8 cellular contexts compared by ENCODE assay signal in the genomic region with DNA sequence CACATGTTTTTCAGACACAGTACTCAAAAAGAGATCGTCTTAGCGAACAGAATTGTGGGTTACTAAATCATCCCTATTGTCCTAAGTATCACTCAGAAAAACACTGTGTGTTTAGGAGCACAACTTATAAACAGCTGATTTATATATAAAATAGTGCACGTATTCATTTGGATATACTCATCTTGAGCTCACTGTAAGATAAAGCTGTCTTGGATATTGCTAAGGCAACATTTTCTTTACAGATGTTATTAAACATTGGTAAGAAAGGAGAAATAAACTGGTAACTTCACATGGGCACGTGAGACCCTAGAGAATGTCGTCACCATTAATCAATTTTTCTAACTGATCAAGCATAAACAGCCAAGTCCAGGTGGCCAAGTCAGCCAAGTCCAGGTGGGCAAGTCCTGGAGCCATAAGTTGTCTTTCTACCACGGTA. TPM values are rescaled to one million over a fixed set of nuclear protein-coding genes. Genes with fewer than 3 reads are reported as not detected.
DNase-seq lines count a peak whose midpoint lies in the region; ATAC-seq and TF ChIP-seq lines count a peak whose summit lies in the region.

No MANE protein-coding gene starts in this region.

- H3K36me3 ChIP-seq in BJ (ENCODE audit: control insufficient read depth, insufficient read depth, low read length) (no peaks in the 10 kb centered on the region), tibial nerve (no peaks in the 10 kb centered on the region)

- H3K4me3 Mint-ChIP-seq in activated T-helper 17 cell treated with anti-CD3 and anti-CD28 coated beads, Interleukin-2, amount 50 U/mL, for 72 hours, result peak overlapping the region; percentile 65

- CTCF ChIA-PET in BJ (lab: Yijun Ruan, JAX) (interaction anchor here (0.6 to 1.6 kb wide), 4 partner anchors 96 to 498 kb away, joined by 3 to 4 read pairs (median 3); no protein-coding TSS in a partner anchor), HEK293T (lab: Yijun Ruan, JAX) (interaction anchor here (0.6 kb wide), 1 partner anchor 1089 kb away, joined by 3 read pairs; no protein-coding TSS in a partner anchor)

- no peak overlapping the region for H3K27ac Mint-ChIP-seq in activated T-helper 17 cell treated with anti-CD3 and anti-CD28 coated beads, Interleukin-2, amount 50 U/mL, for 72 hours
- no peak overlapping the region for H3K27ac Mint-ChIP-seq in activated naive CD4-positive, alpha-beta T cell treated with anti-CD3 and anti-CD28 coated beads, Interleukin-2, amount 50 U/mL, for 72 hours

- TF ChIP-seq EP300 in tibial nerve (IDR thresholded peaks at IDR 0.05), result no peak

- POLR2A ChIA-PET in BJ (lab: Charles Lee) (no interaction called here), HEK293T (lab: Yijun Ruan, JAX) (interaction anchor here (1.4 kb wide), 3 partner anchors 10 to 124 kb away, joined by 3 to 4 read pairs (median 3); no protein-coding TSS in a partner anchor)

- no peaks in the 10 kb centered on the region for H3K36me3 Mint-ChIP-seq in activated T-helper 17 cell treated with anti-CD3 and anti-CD28 coated beads, Interleukin-2, amount 50 U/mL, for 72 hours (ENCODE audit: low read depth)
- H3K36me3 Mint-ChIP-seq in activated naive CD4-positive, alpha-beta T cell treated with anti-CD3 and anti-CD28 coated beads, Interleukin-2, amount 50 U/mL, for 72 hours, result peaks cover 0 to 4% of the 10 kb centered on the region in 2 donors

- no peaks in the 10 kb centered on the region for H3K4me1 Mint-ChIP-seq in activated T-helper 17 cell treated with anti-CD3 and anti-CD28 coated beads, Interleukin-2, amount 50 U/mL, for 72 hours

- TF ChIP-seq CTCF in BJ (IDR thresholded peaks at IDR 0.05; ENCODE audit: insufficient read depth, low read depth, low read length), result no peak
- no peak for TF ChIP-seq CTCF in tibial nerve (IDR thresholded peaks at IDR 0.05)

- no peaks in the 10 kb centered on the region for H3K9me3 Mint-ChIP-seq in activated T-helper 17 cell treated with anti-CD3 and anti-CD28 coated beads, Interleukin-2, amount 50 U/mL, for 72 hours
- no peaks in the 10 kb centered on the region for H3K9me3 Mint-ChIP-seq in activated naive CD4-positive, alpha-beta T cell treated with anti-CD3 and anti-CD28 coated beads, Interleukin-2, amount 50 U/mL, for 72 hours

- DNase-seq in BJ (ENCODE audit: low read depth), result no peak
- DNase-seq in HEK293T (ENCODE audit: extremely low spot score), result no peak
- DNase-seq in kidney glomerular epithelial cell (lab: John Stamatoyannopoulos, UW), result peak; percentile 68
- no peak for DNase-seq in tibial nerve (ENCODE audit: low spot score in 2 of 2)
- no peak for DNase-seq in MV-4-11 (lab: John Stamatoyannopoulos, UW)
- DNase-seq in activated naive CD4-positive, alpha-beta T cell treated with anti-CD3 and anti-CD28 coated beads, Interleukin-2, amount 50 U/mL, for 72 hours (ENCODE audit: low spot score in 2 of 2), result no peak

- H3K4me3 ChIP-seq in BJ (ENCODE audit: low read depth, low read length) (peak overlapping the region; percentile 98), tibial nerve (peak overlapping the region; percentile 55 to 97 (median 88))

- H3K27ac ChIP-seq in tibial nerve, result peak overlapping the region; percentile 69 to 89 (median 78)

- peaks cover 0 to 29% (median 1%) of the 10 kb centered on the region in 4 donors for H3K4me1 ChIP-seq in tibial nerve

- ATAC-seq in activated T-helper 17 cell treated with anti-CD3 and anti-CD28 coated beads, Interleukin-2, amount 50 U/mL, for 72 hours (replicated peaks), result no peak
- no peak for ATAC-seq in HG03571 (IDR thresholded peaks at IDR 0.05; ENCODE audit: unreplicated experiment)
- ATAC-seq in activated naive CD4-positive, alpha-beta T cell treated with anti-CD3 and anti-CD28 coated beads, Interleukin-2, amount 50 U/mL, for 72 hours, result no peak

- H3K27me3 ChIP-seq in BJ (ENCODE audit: control insufficient read depth, insufficient read depth, low read length) (no peaks in the 10 kb centered on the region), tibial nerve (no peaks in the 10 kb centered on the region)

- H3K9me3 ChIP-seq in tibial nerve, result no peaks in the 10 kb centered on the region

- peaks cover 56% of the 10 kb centered on the region for H3K27me3 Mint-ChIP-seq in activated T-helper 17 cell treated with anti-CD3 and anti-CD28 coated beads, Interleukin-2, amount 50 U/mL, for 72 hours

- WGBS in tibial nerve, 2 donors, result 14 to 18% methylated on average over 6 of the region's 6 CpGs

- no peak for TF ChIP-seq POLR2A in tibial nerve (IDR thresholded peaks at IDR 0.05)

TF ChIP-seq in HEK293T, 16 proteins besides CTCF, POLR2A, EP300 and RAD21:
- TF ChIP-seq L3MBTL2 (conservative IDR thresholded peaks at IDR 0.05), result 0 out of 2 replicates have a peak, but pooled peaks have one; percentile 59
- no peak for TF ChIP-seq TARDBP (IDR thresholded peaks at IDR 0.05)

RNA-seq across cellular contexts. Expression of a gene that starts 1.7 kb away (rescaled TPM):
- 10.5 and 13.1 TPM in 2 replicates for polyA plus RNA-seq in BJ (2011; rRNA removed)
- 6.4 and 12.4 TPM in 2 replicates for polyA minus RNA-seq in BJ (2011; rRNA and poly(A)+ RNA removed)
- total RNA-seq in activated T-helper 17 cell treated with anti-CD3 and anti-CD28 coated beads, Interleukin-2, amount 50 U/mL, for 72 hours, result 1 to 10 TPM; 1.2 to 5.6 TPM
- total RNA-seq in tibial nerve, result 100 to 1,000 TPM in 1 of 4 donors, 10 to 100 TPM in 3; 54.8 to 159 (median 65.8) TPM
- 10 to 100 TPM in 1 of 2 donors, 1 to 10 TPM in 1; 8.4 to 12.0 TPM for total RNA-seq in activated naive CD4-positive, alpha-beta T cell treated with anti-CD3 and anti-CD28 coated beads, Interleukin-2, amount 50 U/mL, for 72 hours

Comparison
In these comparisons a context has a peak if more than half of its experiments do, and no peak if none do; other contexts are left out.
1. RNA of a gene that starts 1.7 kb away (total RNA-seq): 54.8 to 159 TPM in tibial nerve; 8.4 to 12.0 TPM in activated naive CD4-positive, alpha-beta T cell treated with anti-CD3 and anti-CD28 coated beads, Interleukin-2, amount 50 U/mL, for 72 hours and 1.2 to 5.6 TPM in activated T-helper 17 cell treated with anti-CD3 and anti-CD28 coated beads, Interleukin-2, amount 50 U/mL, for 72 hours; every median in the first group is over 4 times any median in the second.